ENCODE assay signal across 12 cellular contexts in the genomic region with DNA sequence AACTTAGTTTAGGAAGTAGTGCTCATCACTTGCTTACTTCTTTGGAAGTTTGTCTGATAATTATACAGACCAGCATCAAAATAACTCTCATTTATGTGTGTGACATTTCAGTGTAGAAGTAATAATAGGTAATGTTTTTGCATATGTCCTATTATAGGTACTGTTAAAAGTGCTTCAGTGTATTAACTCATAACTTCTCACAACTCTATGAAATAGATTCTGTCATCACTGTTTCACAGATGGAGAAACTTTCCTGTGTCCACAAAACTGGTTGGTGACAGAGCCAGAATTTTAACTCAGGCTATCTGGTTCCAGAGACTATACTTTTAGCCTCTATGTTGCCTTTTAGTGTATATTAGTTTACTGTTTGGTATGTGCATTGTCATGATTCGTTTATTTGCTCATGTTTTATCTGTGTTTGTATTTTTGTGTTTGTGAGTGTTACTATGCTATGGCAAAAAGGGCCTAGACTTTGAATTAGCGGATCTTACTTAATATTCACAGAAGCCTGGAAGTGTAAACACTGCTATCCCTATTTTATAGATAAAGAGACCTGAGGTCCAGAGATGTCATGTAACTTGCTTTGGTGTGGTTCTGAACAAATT. TPM values are rescaled to one million over a fixed set of nuclear protein-coding genes. Genes with fewer than 3 reads are reported as not detected.
A peak's percentile ranks its signal among the peaks of the same experiment; 100 is the strongest.
DNase-seq lines count a peak whose midpoint lies in the region; ATAC-seq and TF ChIP-seq lines count a peak whose summit lies in the region.
"Had no signal": no experiment of that assay in that cellular context is flagged by ENCODE, and none has a peak within 500 bp of the region (broad histone marks: within the 10 kb centered on the region; RNA-seq: fewer than 3 reads in every experiment).

No MANE protein-coding gene starts in this region.

- peaks cover 51 to 86% (median 72%) of the 10 kb centered on the region in 3 donors for H3K4me1 Mint-ChIP-seq in CD8-positive, alpha-beta memory T cell

- intact Hi-C loops in psoas muscle (cut with DNase I) (no loop called here), A673 (cut with micrococcal nuclease; ENCODE audit: unreplicated experiment) (no loop called here)

- 71 to 83% (median 78%) methylated on average over 2 of the region's 2 CpGs for WGBS in psoas muscle, 3 donors

- CTCF ChIA-PET in CD8-positive, alpha-beta memory T cell (lab: Charles Lee), result interaction anchor here (0.9 to 1.0 kb wide), 2 partner anchors 95 to 174 kb away, joined by 3 read pairs; no protein-coding TSS in a partner anchor
- CTCF ChIA-PET in A673 (lab: Charles Lee), result no interaction called here

- peak overlapping the region; percentile 43 to 90 (median 78) for H3K27ac Mint-ChIP-seq in CD8-positive, alpha-beta memory T cell

- no peak for ATAC-seq in psoas muscle
- ATAC-seq in HG02840 (IDR thresholded peaks at IDR 0.05; ENCODE audit: low FRiP score, unreplicated experiment), result no peak

- H3K36me3 ChIP-seq in CD8-positive, alpha-beta memory T cell (ENCODE audit: insufficient read depth, low read length), result no peaks in the 10 kb centered on the region
- peaks cover 7% of the 10 kb centered on the region for H3K36me3 ChIP-seq in SJSA1
- peaks cover 0 to 4% of the 10 kb centered on the region in 2 donors for H3K36me3 ChIP-seq in psoas muscle (ENCODE audit: insufficient read depth in 1 of 2, low read depth in 1 of 2)
- no peaks in the 10 kb centered on the region for H3K36me3 ChIP-seq in A673 (ENCODE audit: insufficient read depth, low read length, poor library complexity, severe bottlenecking)

- H3K27me3 ChIP-seq in CD8-positive, alpha-beta memory T cell (ENCODE audit: insufficient read depth, low read length, poor library complexity, severe bottlenecking), result no peaks in the 10 kb centered on the region
- H3K27me3 ChIP-seq in SJSA1 (replicated peaks) (no peaks in the 10 kb centered on the region), psoas muscle (ENCODE audit: insufficient read depth in 3 of 3, low read length in 2 of 3) (no peaks in the 10 kb centered on the region), A673 (replicated peaks; ENCODE audit: insufficient read depth, low read depth, low read length, poor library complexity) (no peaks in the 10 kb centered on the region)

- H3K27ac ChIP-seq in CD8-positive, alpha-beta memory T cell (ENCODE audit: low read depth, low read length), result no peak overlapping the region
- H3K27ac ChIP-seq in SJSA1, result peak overlapping the region; percentile 68
- H3K27ac ChIP-seq in epithelial cell of prostate, result peak overlapping the region; percentile 90
- H3K27ac ChIP-seq in psoas muscle, result peak overlapping the region; percentile 3
- no peak overlapping the region for H3K27ac ChIP-seq in A673 (ENCODE audit: low read depth, low read length, poor library complexity, severe bottlenecking)

- no peak overlapping the region for H3K4me3 ChIP-seq in CD8-positive, alpha-beta memory T cell (ENCODE audit: low read length)
- H3K4me3 ChIP-seq in SJSA1, result no peak overlapping the region
- H3K4me3 ChIP-seq in psoas muscle, result no peak overlapping the region
- no peak overlapping the region for H3K4me3 ChIP-seq in A673 (ENCODE audit: low read depth, low read length, poor library complexity, severe bottlenecking)

- H3K36me3 Mint-ChIP-seq in CD8-positive, alpha-beta memory T cell, result peaks cover 2 to 14% (median 13%) of the 10 kb centered on the region in 3 donors

- POLR2A ChIA-PET in CD8-positive, alpha-beta memory T cell (lab: Charles Lee), result interaction anchor here (1.3 kb wide), 1 partner anchor 132 kb away, joined by 5 read pairs; no protein-coding TSS in a partner anchor
- POLR2A ChIA-PET in A673 (lab: Charles Lee; ENCODE audit: low non-redundant PET), result no interaction called here

- no TSS peak for BruUV-seq in A673 (replicated peaks; lab: Mats Ljungman, UMichigan)

- peak overlapping the region in 2 of 7 donors; percentile 4 to 35 for H3K4me3 Mint-ChIP-seq in CD8-positive, alpha-beta memory T cell

- H3K9me3 Mint-ChIP-seq in CD8-positive, alpha-beta memory T cell, result peaks cover 0 to 11% (median 2%) of the 10 kb centered on the region in 5 donors

- peaks cover 41% of the 10 kb centered on the region for H3K4me1 ChIP-seq in CD8-positive, alpha-beta memory T cell (ENCODE audit: insufficient read depth, low read length)
- H3K4me1 ChIP-seq in SJSA1 (replicated peaks), result peaks cover 24% of the 10 kb centered on the region
- H3K4me1 ChIP-seq in psoas muscle, result peaks cover 5% of the 10 kb centered on the region
- H3K4me1 ChIP-seq in A673 (ENCODE audit: insufficient read depth, low read length, poor library complexity, severe bottlenecking), result peaks cover 22% of the 10 kb centered on the region

- no peaks in the 10 kb centered on the region for H3K9me3 ChIP-seq in CD8-positive, alpha-beta memory T cell (ENCODE audit: low read length)
- H3K9me3 ChIP-seq in SJSA1 (replicated peaks), result no peaks in the 10 kb centered on the region
- no peaks in the 10 kb centered on the region for H3K9me3 ChIP-seq in psoas muscle
- H3K9me3 ChIP-seq in A673 (ENCODE audit: low read depth, low read length, poor library complexity, severe bottlenecking), result no peaks in the 10 kb centered on the region

- TF ChIP-seq CTCF in psoas muscle (IDR thresholded peaks at IDR 0.05), result no peak
- no peak for TF ChIP-seq CTCF in A673 (conservative IDR thresholded peaks at IDR 0.05; ENCODE audit: low read depth, low read length)

- H3K27me3 Mint-ChIP-seq in CD8-positive, alpha-beta memory T cell, result no peaks in the 10 kb centered on the region

- no peak for DNase-seq in CD8-positive, alpha-beta memory T cell
- DNase-seq in SJSA1 (ENCODE audit: low read depth in 1 of 2, low spot score in 2 of 2) (peak in 1 of 2 experiments; percentile 26), epithelial cell of prostate (ENCODE audit: low read depth, low spot score) (no peak), psoas muscle (no peak), A673 (ENCODE audit: low spot score) (no peak), germinal center (ENCODE audit: low spot score) (no peak)
- no peak for DNase-seq in effector CD4-positive, alpha-beta T cell
- DNase-seq: cortex of kidney, DMS79 treated with DMSO at 0.1 percent for 48 hours, NCI-H187 treated with DMSO at 0.1 percent for 48 hours, right cardiac atrium had no signal

RNA-seq across cellular contexts. Expression of a gene that starts 12.7 kb away (rescaled TPM):
- total RNA-seq in CD8-positive, alpha-beta memory T cell, result 1 to 10 TPM; 7.9 to 8.8 TPM
- 34.2 TPM for polyA plus RNA-seq in CD8-positive, alpha-beta memory T cell
- total RNA-seq in SJSA1 (2014; rRNA removed; shearing (Covaris generic)), result 4.6 and 6.8 TPM in 2 replicates
- total RNA-seq in psoas muscle, result 10 to 100 TPM in 1 of 4 donors, 1 to 10 TPM in 3; 4.1 to 11.0 (median 6.6) TPM
- 1 to 10 TPM; 5.3 to 7.5 (median 5.8) TPM for polyA plus RNA-seq in psoas muscle
- total RNA-seq in A673 (2021), result 4.0 and 6.7 TPM in 2 replicates

Comparison
In these comparisons a context has a peak if more than half of its experiments do, and no peak if none do; other contexts are left out.
1. H3K27ac ChIP-seq: peak in SJSA1 (single experiment), epithelial cell of prostate (single experiment) and psoas muscle (single experiment); none in CD8-positive, alpha-beta memory T cell (single experiment) and A673 (single experiment).